ENCODE assay signal across 11 cellular contexts in genomic region chr9:83299556-83299955, GRCh38.
DNase-seq lines count a peak whose midpoint lies in the region; ATAC-seq, FAIRE-seq and TF ChIP-seq lines count a peak whose summit lies in the region.
"Had no signal": no experiment of that assay in that cellular context is flagged by ENCODE, and none has a peak within 500 bp of the region (broad histone marks: within the 10 kb centered on the region; RNA-seq: fewer than 3 reads in every experiment).

No MANE protein-coding gene starts in this region.

- ATAC-seq in stimulated activated naive CD8-positive, alpha-beta T cell treated with anti-CD3 and anti-CD28 coated beads, Interleukin-15, amount 100 ng/mL, for 72 hours, result peak; percentile 37
- no peak for ATAC-seq in stimulated activated naive CD8-positive, alpha-beta T cell treated with anti-CD3 and anti-CD28 coated beads, Interleukin-15, Interleukin-2, amounts not matched to agents 100 U/mL and 50 U/mL, for 24 hours
- ATAC-seq in HG03175 (IDR thresholded peaks at IDR 0.05; ENCODE audit: unreplicated experiment) (no peak), HG03097 (IDR thresholded peaks at IDR 0.05; ENCODE audit: low FRiP score, unreplicated experiment) (no peak), body of pancreas (no peak)
- ATAC-seq: GM23338 had no signal

- TF ChIP-seq CTCF in hepatocyte (IDR thresholded peaks at IDR 0.05; ENCODE audit: poor library complexity) (no peak), body of pancreas (IDR thresholded peaks at IDR 0.05) (no peak)

- DNase-seq in stimulated activated naive CD8-positive, alpha-beta T cell treated with anti-CD3 and anti-CD28 coated beads, Interleukin-15, amount 100 ng/mL, for 72 hours, result no peak
- DNase-seq in stimulated activated naive CD8-positive, alpha-beta T cell treated with anti-CD3 and anti-CD28 coated beads, Interleukin-15, Interleukin-2, amounts not matched to agents 100 U/mL and 50 U/mL, for 24 hours, result no peak
- DNase-seq in SW480 (ENCODE audit: low spot score) (peak; percentile 55), hepatocyte (ENCODE audit: low spot score) (peak; percentile 8), urothelium cell line (ENCODE audit: low spot score) (peak; percentile 43), body of pancreas (no peak)
- DNase-seq: cerebellar nuclear complex had no signal

- H3K9me2 ChIP-seq in hepatocyte (replicated peaks; ENCODE audit: insufficient read depth), result no peaks in the 10 kb centered on the region

- no peak for TF ChIP-seq POLR2A in body of pancreas (IDR thresholded peaks at IDR 0.05)

- H4K20me1 ChIP-seq in hepatocyte (ENCODE audit: insufficient read depth, poor library complexity, severe bottlenecking), result no peaks in the 10 kb centered on the region

- H3K9me3 Mint-ChIP-seq in stimulated activated naive CD8-positive, alpha-beta T cell treated with anti-CD3 and anti-CD28 coated beads, Interleukin-15, amount 100 ng/mL, for 72 hours, result no peaks in the 10 kb centered on the region
- H3K9me3 Mint-ChIP-seq: GM23338 had no signal

- H3K27ac ChIP-seq in hepatocyte (no peak overlapping the region), body of pancreas (no peak overlapping the region)

- no peak overlapping the region for H3K4me3 ChIP-seq in hepatocyte
- H3K4me3 ChIP-seq in body of pancreas, result no peak overlapping the region
- H3K4me3 ChIP-seq: GM23338 had no signal

- H3K27me3 ChIP-seq in hepatocyte (no peaks in the 10 kb centered on the region), body of pancreas (no peaks in the 10 kb centered on the region)

- H3K4me1 Mint-ChIP-seq in stimulated activated naive CD8-positive, alpha-beta T cell treated with anti-CD3 and anti-CD28 coated beads, Interleukin-15, amount 100 ng/mL, for 72 hours, result no peaks in the 10 kb centered on the region
- H3K4me1 Mint-ChIP-seq: B cell had no signal

- H3K4me1 ChIP-seq in hepatocyte (ENCODE audit: insufficient read depth), result no peaks in the 10 kb centered on the region
- H3K4me1 ChIP-seq in body of pancreas, result peaks cover 3% of the 10 kb centered on the region

- H3K9me3 ChIP-seq in hepatocyte (ENCODE audit: low read depth) (no peaks in the 10 kb centered on the region), body of pancreas (no peaks in the 10 kb centered on the region)

- H2AFZ ChIP-seq in hepatocyte, result no peak overlapping the region
- H2AFZ ChIP-seq: GM23338 had no signal

- FAIRE-seq in urothelium cell line (lab: Jason Lieb, UNC), result no peak

- no peaks in the 10 kb centered on the region for H3K79me2 ChIP-seq in hepatocyte

- H3K4me3 Mint-ChIP-seq in stimulated activated naive CD8-positive, alpha-beta T cell treated with anti-CD3 and anti-CD28 coated beads, Interleukin-15, amount 100 ng/mL, for 72 hours, result no peak overlapping the region
- H3K4me3 Mint-ChIP-seq: B cell, GM23338 had no signal

- H3K4me2 ChIP-seq in hepatocyte, result no peak overlapping the region
- H3K4me2 ChIP-seq: GM23338 had no signal

- 51% methylated on average over 6 of the region's 6 CpGs for WGBS in hepatocyte (ENCODE audit: low lambda C conversion rate, missing lambda C conversion rate)
- WGBS in body of pancreas, 2 donors, result 58 to 69% methylated on average over 6 of the region's 6 CpGs

- H3K27ac Mint-ChIP-seq in stimulated activated naive CD8-positive, alpha-beta T cell treated with anti-CD3 and anti-CD28 coated beads, Interleukin-15, amount 100 ng/mL, for 72 hours, result peak overlapping the region; percentile 19 to 22
- H3K27ac Mint-ChIP-seq: B cell, GM23338 had no signal

- intact Hi-C loops in body of pancreas (cut with DNase I), result no loop called here

- H3K36me3 ChIP-seq in hepatocyte (replicated peaks; ENCODE audit: insufficient read depth, low read depth), result no peaks in the 10 kb centered on the region
- no peaks in the 10 kb centered on the region for H3K36me3 ChIP-seq in body of pancreas (replicated peaks in 1 of 2; ENCODE audit: insufficient read depth in 1 of 2, low read depth in 2 of 2)

- no peaks in the 10 kb centered on the region for H3K27me3 Mint-ChIP-seq in stimulated activated naive CD8-positive, alpha-beta T cell treated with anti-CD3 and anti-CD28 coated beads, Interleukin-15, amount 100 ng/mL, for 72 hours

Comparison
In these comparisons a context has a peak if more than half of its experiments do, and no peak if none do; other contexts are left out.
1. DNase-seq: peak in SW480 (single experiment), hepatocyte (single experiment) and urothelium cell line (single experiment); none in stimulated activated naive CD8-positive, alpha-beta T cell treated with anti-CD3 and anti-CD28 coated beads, Interleukin-15, amount 100 ng/mL, for 72 hours (0 of 2), stimulated activated naive CD8-positive, alpha-beta T cell treated with anti-CD3 and anti-CD28 coated beads, Interleukin-15, Interleukin-2, amounts not matched to agents 100 U/mL and 50 U/mL, for 24 hours (single experiment) and body of pancreas (0 of 4).